Comparison of ENCODE assay signal across 16 cellular contexts in genomic region chr4:3418029-3418762, GRCh38. TPM values are rescaled to one million over a fixed set of nuclear protein-coding genes. Genes with fewer than 3 reads are reported as not detected.
DNase-seq lines count a peak whose midpoint lies in the region; ATAC-seq, FAIRE-seq and TF ChIP-seq lines count a peak whose summit lies in the region.
"Had no signal": no experiment of that assay in that cellular context is flagged by ENCODE, and none has a peak within 500 bp of the region (broad histone marks: within the 10 kb centered on the region; RNA-seq: fewer than 3 reads in every experiment).

No MANE protein-coding gene starts in this region.

- H3K4me3 ChIP-seq in AG10803 (ENCODE audit: low read length) (no peak overlapping the region), HepG2 (replicated peaks in 1 of 3; ENCODE audit: insufficient read depth in 1 of 3, low read depth in 2 of 3, low read length in 3 of 3) (no peak overlapping the region)
- H3K4me3 ChIP-seq: left lung, prostate gland, thyroid gland had no signal

- no peak overlapping the region for H2AFZ ChIP-seq in HepG2 (ENCODE audit: low read length)

- no peaks in the 10 kb centered on the region for H3K9me3 Mint-ChIP-seq in WTC11
- no peaks in the 10 kb centered on the region for H3K9me3 Mint-ChIP-seq in activated T-cell treated with anti-CD3 and anti-CD28 coated beads, Interleukin-2, amount 50 U/mL, for 24 hours
- H3K9me3 Mint-ChIP-seq: CD8-positive, alpha-beta memory T cell had no signal

- no peak for TF ChIP-seq POLR2A in HepG2 (IDR thresholded peaks at IDR 0.05; ENCODE audit: insufficient read depth in 1 of 2, low read depth in 2 of 2, low read length in 2 of 2)

- WGBS in HepG2 (ENCODE audit: low lambda C conversion rate), result 94% methylated on average over 12 of the region's 22 CpGs

- no peaks in the 10 kb centered on the region for H3K4me1 Mint-ChIP-seq in WTC11
- no peaks in the 10 kb centered on the region for H3K4me1 Mint-ChIP-seq in activated T-cell treated with anti-CD3 and anti-CD28 coated beads, Interleukin-2, amount 50 U/mL, for 24 hours (ENCODE audit: low read depth)
- H3K4me1 Mint-ChIP-seq: CD8-positive, alpha-beta memory T cell had no signal

- H3K27me3 ChIP-seq in HepG2 (ENCODE audit: control insufficient read depth in 1 of 2, insufficient read depth in 2 of 2, low read length in 2 of 2), result no peaks in the 10 kb centered on the region
- H3K27me3 ChIP-seq: left lung, thyroid gland had no signal

- no peaks in the 10 kb centered on the region for H3K4me1 ChIP-seq in HepG2 (ENCODE audit: insufficient read depth, low read length)
- H3K4me1 ChIP-seq: left lung, thyroid gland had no signal

- DNase-seq in AG10803 (ENCODE audit: low read depth) (no peak), GM13977 (ENCODE audit: low spot score) (no peak), WTC11 (ENCODE audit: low spot score) (peak; percentile 63), HepG2 (ENCODE audit: low spot score) (no peak), NCI-H2029 (lab: John Stamatoyannopoulos, UW) (no peak)
- DNase-seq in activated T-cell treated with anti-CD3 and anti-CD28 coated beads, Interleukin-2, amount 50 U/mL, for 24 hours, result no peak
- DNase-seq: NCI-H2029 treated with DMSO at 0.1 percent for 48 hours, thyroid gland had no signal

- H4K20me1 ChIP-seq in HepG2 (ENCODE audit: insufficient read depth, low read length), result no peaks in the 10 kb centered on the region

- no peak overlapping the region for H3K4me2 ChIP-seq in HepG2 (ENCODE audit: low read depth, low read length)

- TF ChIP-seq EP300 in HepG2 (IDR thresholded peaks at IDR 0.05; ENCODE audit: low read depth in 2 of 2, low read length in 2 of 2), result no peak
- TF ChIP-seq EP300 in HepG2 (CRISPR knock-in tag; IDR thresholded peaks at IDR 0.05; ENCODE audit: borderline replicate concordance), result no peak

- no peak for FAIRE-seq in HepG2 (lab: Jason Lieb, UNC)
- FAIRE-seq: colon, frontal cortex, GM12892 had no signal

- no peaks in the 10 kb centered on the region for H3K79me2 ChIP-seq in HepG2 (ENCODE audit: insufficient read depth, low read length)

- H3K27ac ChIP-seq in HepG2 (ENCODE audit: extremely low read length, insufficient read depth, low read length), result no peak overlapping the region
- H3K27ac ChIP-seq: left lung, prostate gland, thyroid gland had no signal

- intact Hi-C loops in HepG2 (cut with micrococcal nuclease; ENCODE audit: unreplicated experiment), result no loop called here

- H3K9me3 ChIP-seq in HepG2 (ENCODE audit: low read length), result no peaks in the 10 kb centered on the region
- H3K9me3 ChIP-seq: left lung, prostate gland, thyroid gland had no signal

- CTCF ChIA-PET in WTC11 (lab: Charles Lee), result interaction anchor here (0.5 to 1.9 kb wide), 14 partner anchors 8 to 1093 kb away, joined by 3 to 10 read pairs (median 4); no protein-coding TSS in a partner anchor
- CTCF ChIA-PET in HepG2 (lab: Yijun Ruan, JAX; ENCODE audit: low intra/inter-chr PET ratio, low total read pairs), result no interaction called here

- no peak for TF ChIP-seq RAD21 in HepG2 (CRISPR knock-in tag; IDR thresholded peaks at IDR 0.05)

- in situ Hi-C loops in GM13977 (cut with MboI; ENCODE audit: low pct_unique_long_range_greater_than_20kb, low sequenced_read_pairs, unreplicated experiment) (no loop called here), HepG2 (cut with HindIII; ENCODE audit: extremely low pct_ligation_motif_present, low pct_unique_long_range_greater_than_20kb) (no loop called here)

- H3K36me3 Mint-ChIP-seq in WTC11, result no peaks in the 10 kb centered on the region
- H3K36me3 Mint-ChIP-seq in activated T-cell treated with anti-CD3 and anti-CD28 coated beads, Interleukin-2, amount 50 U/mL, for 24 hours (ENCODE audit: low read depth), result peaks cover 4% of the 10 kb centered on the region

- no peaks in the 10 kb centered on the region for H3K27me3 Mint-ChIP-seq in WTC11 (ENCODE audit: low read depth)
- no peaks in the 10 kb centered on the region for H3K27me3 Mint-ChIP-seq in activated T-cell treated with anti-CD3 and anti-CD28 coated beads, Interleukin-2, amount 50 U/mL, for 24 hours
- H3K27me3 Mint-ChIP-seq: CD8-positive, alpha-beta memory T cell had no signal

- H3K9ac ChIP-seq in HepG2 (ENCODE audit: insufficient read depth, low read depth, low read length), result no peak overlapping the region

- no peak overlapping the region for H3K4me3 Mint-ChIP-seq in WTC11
- no peak overlapping the region for H3K4me3 Mint-ChIP-seq in activated T-cell treated with anti-CD3 and anti-CD28 coated beads, Interleukin-2, amount 50 U/mL, for 24 hours
- H3K4me3 Mint-ChIP-seq: CD8-positive, alpha-beta memory T cell had no signal

- POLR2A ChIA-PET in WTC11 (lab: Charles Lee) (interaction anchor here (0.6 to 1.0 kb wide), 2 partner anchors 14 to 173 kb away, joined by 3 to 5 read pairs; no protein-coding TSS in a partner anchor), HepG2 (lab: Yijun Ruan, JAX) (no interaction called here)

- H3K36me3 ChIP-seq in HepG2 (replicated peaks in 1 of 2; ENCODE audit: control insufficient read depth in 1 of 2, insufficient read depth in 2 of 2, low read length in 2 of 2), result peaks cover 12 to 54% of the 10 kb centered on the region in 2 experiments; a peak in 4 of 5 replicates

- ATAC-seq in WTC11 (peak; percentile 74), HepG2 (peak; percentile 57), HG03521 (IDR thresholded peaks at IDR 0.05; ENCODE audit: unreplicated experiment) (no peak), HG02970 (IDR thresholded peaks at IDR 0.05; ENCODE audit: low FRiP score, unreplicated experiment) (no peak)
- ATAC-seq: left lung had no signal

- BruUV-seq in HepG2 (replicated peaks; lab: Mats Ljungman, UMichigan), result no TSS peak

- peak overlapping the region; percentile 60; the same call in 1 of the 2 replicates for H3K27ac Mint-ChIP-seq in WTC11
- H3K27ac Mint-ChIP-seq in activated T-cell treated with anti-CD3 and anti-CD28 coated beads, Interleukin-2, amount 50 U/mL, for 24 hours, result no peak overlapping the region
- H3K27ac Mint-ChIP-seq: CD8-positive, alpha-beta memory T cell had no signal

- TF ChIP-seq CTCF in AG10803 (conservative IDR thresholded peaks at IDR 0.05; ENCODE audit: low read length) (0 out of 2 replicates have a peak, but pooled peaks have one; percentile 12), GM13977 (IDR thresholded peaks at IDR 0.05; ENCODE audit: extremely low read depth, insufficient read depth, missing control alignments) (peak; percentile 11), WTC11 (IDR thresholded peaks at IDR 0.05) (peak; percentile 33; the same call in 1 of the 2 replicates), HepG2 (CRISPR knock-in tag; IDR thresholded peaks at IDR 0.05) (peak; percentile 60)

RNA-seq across cellular contexts. Expression of gene HGFAC, which starts 23.6 kb away (rescaled TPM):
- 0.20 to 0.76 TPM (median 0.48 TPM) in 3 replicates for total RNA-seq in WTC11 (2021)
- total RNA-seq in HepG2 (2016; rRNA removed; fragmentation: Illumina TruSeq; extraction: Trizol), result 0.98 and 8.5 TPM in 2 replicates
- total RNA-seq in HepG2 (2016; cell fraction: cytosol; rRNA removed; fragmentation: Illumina TruSeq; extraction: Trizol; ENCODE audit: low read depth), result 1.8 and 1.9 TPM in 2 replicates
- total RNA-seq in HepG2 (2016; cell fraction: insoluble cytoplasmic fraction; rRNA removed; fragmentation: Illumina TruSeq; extraction: Trizol), result 1.2 and 9.0 TPM in 2 replicates
- 1.4 and 1.8 TPM in 2 replicates for total RNA-seq in HepG2 (2016; cell fraction: membrane; rRNA removed; fragmentation: Illumina TruSeq; extraction: Trizol)
- total RNA-seq in HepG2 (2016; cell fraction: nucleus; rRNA removed; fragmentation: Illumina TruSeq; extraction: Trizol), result 14.0 and 15.7 TPM in 2 replicates
- polyA plus RNA-seq in HepG2 (2011; rRNA removed), result 63.6 and 107 TPM in 2 replicates
- 8.9 and 16.3 TPM in 2 replicates for polyA plus RNA-seq in HepG2 (2011; cell fraction: cytosol; rRNA removed)
- polyA plus RNA-seq in HepG2 (2011; cell fraction: nucleus; rRNA removed), result 1,761 and 2,041 TPM in 2 replicates
- 31.4 and 46.5 TPM in 2 replicates for polyA plus RNA-seq in HepG2 (2012)
- polyA plus RNA-seq in HepG2 (2016; cell fraction: cytosol; fragmentation: Illumina TruSeq; extraction: Trizol; ENCODE audit: low read depth), result 1.9 and 2.1 TPM in 2 replicates
- polyA plus RNA-seq in HepG2 (2016; cell fraction: insoluble cytoplasmic fraction; fragmentation: Illumina TruSeq; extraction: Trizol; ENCODE audit: low read depth), result 1.9 and 2.5 TPM in 2 replicates
- polyA plus RNA-seq in HepG2 (2016; cell fraction: membrane; fragmentation: Illumina TruSeq; extraction: Trizol; ENCODE audit: low read depth), result 1.6 and 2.1 TPM in 2 replicates
- polyA plus RNA-seq in HepG2 (2016; cell fraction: nucleus; fragmentation: Illumina TruSeq; extraction: Trizol; ENCODE audit: insufficient read depth, low read depth), result 65.6 and 66.9 TPM in 2 replicates
- 15.4 TPM in 1 of 2 replicates, not detected in the other for polyA minus RNA-seq in HepG2 (2011; rRNA and poly(A)+ RNA removed; ENCODE audit: low replicate concordance)
- 5.8 and 5.9 TPM in 2 replicates for polyA minus RNA-seq in HepG2 (2011; cell fraction: cytosol; rRNA and poly(A)+ RNA removed)
- polyA minus RNA-seq in HepG2 (2011; cell fraction: nucleus; rRNA and poly(A)+ RNA removed), result 43.4 and 57.3 TPM in 2 replicates
- total RNA-seq: CD8-positive, alpha-beta memory T cell had no signal
- polyA plus RNA-seq: CD8-positive, alpha-beta memory T cell had no signal

RNA-seq across cellular contexts. Expression of gene DOK7, which starts 44.9 kb away (rescaled TPM):
- total RNA-seq in WTC11 (2021) (0.22 to 0.46 TPM (median 0.44 TPM) in 3 replicates), HepG2 (2016; rRNA removed; fragmentation: Illumina TruSeq; extraction: Trizol) (0.07 TPM in 1 of 2 replicates, not detected in the other)
- total RNA-seq in HepG2 (2016; cell fraction: cytosol; rRNA removed; fragmentation: Illumina TruSeq; extraction: Trizol; ENCODE audit: low read depth), result not detected in 2 replicates
- 0.04 TPM in 1 of 2 replicates, not detected in the other for total RNA-seq in HepG2 (2016; cell fraction: insoluble cytoplasmic fraction; rRNA removed; fragmentation: Illumina TruSeq; extraction: Trizol)
- 0.06 TPM in 1 of 2 replicates, not detected in the other for total RNA-seq in HepG2 (2016; cell fraction: membrane; rRNA removed; fragmentation: Illumina TruSeq; extraction: Trizol)
- not detected in 2 replicates for total RNA-seq in HepG2 (2016; cell fraction: nucleus; rRNA removed; fragmentation: Illumina TruSeq; extraction: Trizol)
- 0.03 and 0.05 TPM in 2 replicates for polyA plus RNA-seq in HepG2 (2011; rRNA removed)
- polyA plus RNA-seq in HepG2 (2011; cell fraction: cytosol; rRNA removed), result 0.05 and 0.08 TPM in 2 replicates
- 0.26 and 0.32 TPM in 2 replicates for polyA plus RNA-seq in HepG2 (2011; cell fraction: nucleus; rRNA removed)
- not detected in 2 replicates for polyA plus RNA-seq in HepG2 (2012)
- not detected in 2 replicates for polyA plus RNA-seq in HepG2 (2016; cell fraction: cytosol; fragmentation: Illumina TruSeq; extraction: Trizol; ENCODE audit: low read depth)
- polyA plus RNA-seq in HepG2 (2016; cell fraction: insoluble cytoplasmic fraction; fragmentation: Illumina TruSeq; extraction: Trizol; ENCODE audit: low read depth), result 0.19 TPM in 1 of 2 replicates, not detected in the other
- not detected in 2 replicates for polyA plus RNA-seq in HepG2 (2016; cell fraction: membrane; fragmentation: Illumina TruSeq; extraction: Trizol; ENCODE audit: low read depth)
- not detected in 2 replicates for polyA plus RNA-seq in HepG2 (2016; cell fraction: nucleus; fragmentation: Illumina TruSeq; extraction: Trizol; ENCODE audit: insufficient read depth, low read depth)
- 0.38 TPM in 1 of 2 replicates, not detected in the other for polyA minus RNA-seq in HepG2 (2011; rRNA and poly(A)+ RNA removed; ENCODE audit: low replicate concordance)
- polyA minus RNA-seq in HepG2 (2011; cell fraction: cytosol; rRNA and poly(A)+ RNA removed), result not detected in 2 replicates
- polyA minus RNA-seq in HepG2 (2011; cell fraction: nucleus; rRNA and poly(A)+ RNA removed), result not detected in 2 replicates
- total RNA-seq: CD8-positive, alpha-beta memory T cell had no signal
- polyA plus RNA-seq: CD8-positive, alpha-beta memory T cell had no signal

Comparison
In these comparisons a context has a peak if more than half of its experiments do, and no peak if none do; other contexts are left out.
1. ATAC-seq: peak in WTC11 (single experiment) and HepG2 (single experiment); none in HG03521 (single experiment) and HG02970 (single experiment).
2. Peak in every context shown above with its lines, with median percentiles within 50 percentile points of each other: CTCF ChIP-seq.